9 cellular contexts compared by ENCODE assay signal in the genomic region with DNA sequence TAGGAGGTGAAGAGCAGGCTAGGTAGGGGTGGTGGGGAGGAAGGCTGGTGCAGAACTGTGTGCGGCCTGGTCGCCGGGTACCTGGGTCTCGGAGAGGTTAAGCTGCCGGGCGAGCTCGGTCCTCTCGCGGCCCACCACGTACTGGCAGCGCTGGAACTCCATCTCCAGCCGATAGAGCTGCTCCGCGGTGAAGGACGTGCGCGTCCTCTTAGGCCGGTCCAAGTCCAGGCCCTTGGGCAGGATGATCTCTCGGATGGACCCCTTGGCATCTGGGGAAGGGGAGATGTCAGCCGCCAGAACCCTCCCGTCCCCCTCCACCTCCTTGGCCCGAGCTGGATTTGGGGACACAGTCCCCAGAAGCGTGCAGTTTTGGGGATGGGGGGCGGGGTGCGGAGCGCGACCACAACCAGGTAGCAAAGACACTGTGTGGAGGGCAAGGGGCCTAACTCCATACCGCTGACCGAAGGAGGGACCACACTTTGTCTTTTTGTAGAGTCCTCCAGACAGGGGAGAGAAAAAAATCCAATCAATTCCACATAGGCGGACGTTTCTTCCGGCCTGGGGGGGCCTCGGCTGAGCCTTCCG. TPM values are rescaled to one million over a fixed set of nuclear protein-coding genes. Genes with fewer than 3 reads are reported as not detected.
DNase-seq lines count a peak whose midpoint lies in the region; ATAC-seq and TF ChIP-seq lines count a peak whose summit lies in the region.
"Had no signal": no experiment of that assay in that cellular context is flagged by ENCODE, and none has a peak within 500 bp of the region (broad histone marks: within the 10 kb centered on the region; RNA-seq: fewer than 3 reads in every experiment).

No MANE protein-coding gene starts in this region.

- H3K4me1 ChIP-seq in heart right ventricle: peaks cover 10 to 52% (median 43%) of the 10 kb centered on the region in 9 donors
- H3K4me1 ChIP-seq in naive thymus-derived CD4-positive, alpha-beta T cell (ENCODE audit: control insufficient read depth in 2 of 2, insufficient read depth in 2 of 2, low read length in 2 of 2): peaks cover 0 to 10% of the 10 kb centered on the region in 2 donors
- H3K4me1 ChIP-seq in tibial artery: peaks cover 0 to 60% (median 40%) of the 10 kb centered on the region in 4 donors

- no peak for ATAC-seq in heart right ventricle
- no peak for ATAC-seq in Right ventricle myocardium superior (ENCODE audit: poor library complexity)
- peak; percentile 14 for ATAC-seq in naive thymus-derived CD4-positive, alpha-beta T cell
- no peak for ATAC-seq in natural killer cell treated with Interleukin-12 subunit alpha and Interleukin-12 subunit beta and Interleukin-15 and Interleukin-18, amount 100 ng/mL, for 72 hours

- H3K9me3 ChIP-seq in heart right ventricle: no peaks in the 10 kb centered on the region
- H3K9me3 ChIP-seq in naive thymus-derived CD4-positive, alpha-beta T cell (ENCODE audit: control insufficient read depth in 2 of 3, low read length in 3 of 3): no peaks in the 10 kb centered on the region
- H3K9me3 ChIP-seq in tibial artery: no peaks in the 10 kb centered on the region

- WGBS in heart right ventricle, 2 donors: 16 to 27% methylated on average over 34 of the region's 34 CpGs

- intact Hi-C loops in heart right ventricle (cut with DNase I): no loop called here
- intact Hi-C loops in Right ventricle myocardium superior (cut with DNase I): no loop called here
- intact Hi-C loops in naive thymus-derived CD4-positive, alpha-beta T cell (cut with micrococcal nuclease): no loop called here
- intact Hi-C loops in tibial artery (cut with DNase I; ENCODE audit: low total_unique reads): no loop called here

- no peaks in the 10 kb centered on the region for H3K36me3 ChIP-seq in heart right ventricle
- no peaks in the 10 kb centered on the region for H3K36me3 ChIP-seq in naive thymus-derived CD4-positive, alpha-beta T cell (ENCODE audit: control insufficient read depth in 2 of 3, insufficient read depth in 3 of 3, low read length in 3 of 3)
- no peaks in the 10 kb centered on the region for H3K36me3 ChIP-seq in tibial artery

- H3K4me3 Mint-ChIP-seq in chondrocyte (ENCODE audit: unreplicated experiment): peak overlapping the region; percentile 42
- peak overlapping the region in 6 of 10 donors; percentile 16 to 54 (median 32) for H3K4me3 Mint-ChIP-seq in naive thymus-derived CD4-positive, alpha-beta T cell
- no peak overlapping the region for H3K4me3 Mint-ChIP-seq in natural killer cell treated with Interleukin-12 subunit alpha and Interleukin-12 subunit beta and Interleukin-15 and Interleukin-18, amount 100 ng/mL, for 72 hours

- H3K4me1 Mint-ChIP-seq in chondrocyte (ENCODE audit: low read depth): peaks cover 42% of the 10 kb centered on the region
- peaks cover 9 to 43% (median 37%) of the 10 kb centered on the region in 7 donors for H3K4me1 Mint-ChIP-seq in naive thymus-derived CD4-positive, alpha-beta T cell
- H3K4me1 Mint-ChIP-seq in natural killer cell treated with Interleukin-12 subunit alpha and Interleukin-12 subunit beta and Interleukin-15 and Interleukin-18, amount 100 ng/mL, for 72 hours (ENCODE audit: low read depth in 2 of 2): peaks cover 0 to 14% of the 10 kb centered on the region in 2 donors

- H3K9me3 Mint-ChIP-seq in chondrocyte (ENCODE audit: low read depth): no peaks in the 10 kb centered on the region
- peaks cover 0 to 9% (median 0%) of the 10 kb centered on the region in 11 donors for H3K9me3 Mint-ChIP-seq in naive thymus-derived CD4-positive, alpha-beta T cell
- no peaks in the 10 kb centered on the region for H3K9me3 Mint-ChIP-seq in natural killer cell treated with Interleukin-12 subunit alpha and Interleukin-12 subunit beta and Interleukin-15 and Interleukin-18, amount 100 ng/mL, for 72 hours

- DNase-seq in heart right ventricle: no peak
- DNase-seq in Right ventricle myocardium superior: no peak
- no peak for DNase-seq in chondrocyte (ENCODE audit: low spot score)
- no peak for DNase-seq in naive thymus-derived CD4-positive, alpha-beta T cell
- DNase-seq in tibial artery: peak in 1 of 2 donors; percentile 54
- no peak for DNase-seq in pons (ENCODE audit: low spot score)
- no peak for DNase-seq in epidermal melanocyte (ENCODE audit: insufficient read length, low spot score)
- DNase-seq in natural killer cell treated with Interleukin-12 subunit alpha and Interleukin-12 subunit beta and Interleukin-15 and Interleukin-18, amount 100 ng/mL, for 72 hours (ENCODE audit: low spot score): no peak
- DNase-seq: activated naive CD4-positive, alpha-beta T cell treated with anti-CD3 and anti-CD28 coated beads, Interleukin-2, amount 50 U/mL, for 16 hours had no signal

- H3K27me3 ChIP-seq in heart right ventricle (peaks cover 53 to 99% (median 99%) of the 10 kb centered on the region in 7 donors), tibial artery (peaks cover 0 to 99% of the 10 kb centered on the region in 2 donors)
- H3K27me3 ChIP-seq in naive thymus-derived CD4-positive, alpha-beta T cell (ENCODE audit: control insufficient read depth in 2 of 2, insufficient read depth in 2 of 2, low read length in 2 of 2): peaks cover 0 to 32% of the 10 kb centered on the region in 2 donors

- peaks cover 2% of the 10 kb centered on the region for H3K36me3 Mint-ChIP-seq in chondrocyte (ENCODE audit: low read depth)
- H3K36me3 Mint-ChIP-seq in naive thymus-derived CD4-positive, alpha-beta T cell: peaks cover 0 to 2% (median 0%) of the 10 kb centered on the region in 5 donors
- H3K36me3 Mint-ChIP-seq in natural killer cell treated with Interleukin-12 subunit alpha and Interleukin-12 subunit beta and Interleukin-15 and Interleukin-18, amount 100 ng/mL, for 72 hours: peaks cover under 1% of the 10 kb centered on the region

- H3K27me3 Mint-ChIP-seq in chondrocyte (ENCODE audit: low read depth): peaks cover 62% of the 10 kb centered on the region
- H3K27me3 Mint-ChIP-seq in naive thymus-derived CD4-positive, alpha-beta T cell: peaks cover 66 to 79% (median 71%) of the 10 kb centered on the region in 5 donors
- peaks cover 43 to 58% of the 10 kb centered on the region in 2 donors for H3K27me3 Mint-ChIP-seq in natural killer cell treated with Interleukin-12 subunit alpha and Interleukin-12 subunit beta and Interleukin-15 and Interleukin-18, amount 100 ng/mL, for 72 hours

- no peak overlapping the region for H3K27ac ChIP-seq in heart right ventricle
- H3K27ac ChIP-seq in naive thymus-derived CD4-positive, alpha-beta T cell (ENCODE audit: low read depth, low read length): no peak overlapping the region
- no peak overlapping the region for H3K27ac ChIP-seq in tibial artery

- TF ChIP-seq CTCF in heart right ventricle (IDR thresholded peaks at IDR 0.05): no peak
- no peak for TF ChIP-seq CTCF in chondrocyte (IDR thresholded peaks at IDR 0.05)
- no peak for TF ChIP-seq CTCF in tibial artery (IDR thresholded peaks at IDR 0.05)

- POLR2A ChIA-PET in naive thymus-derived CD4-positive, alpha-beta T cell (lab: Charles Lee): no interaction called here

- H3K4me3 ChIP-seq in heart right ventricle (peak overlapping the region in 7 of 10 donors; percentile 30 to 49 (median 41)), tibial artery (peak overlapping the region; percentile 29 to 48)
- no peak overlapping the region for H3K4me3 ChIP-seq in naive thymus-derived CD4-positive, alpha-beta T cell (ENCODE audit: low read length)

- CTCF ChIA-PET in naive thymus-derived CD4-positive, alpha-beta T cell (lab: Charles Lee): no interaction called here

- no peak overlapping the region for H3K27ac Mint-ChIP-seq in chondrocyte (ENCODE audit: unreplicated experiment)
- peak overlapping the region in 1 of 9 donors; percentile 71 for H3K27ac Mint-ChIP-seq in naive thymus-derived CD4-positive, alpha-beta T cell
- no peak overlapping the region for H3K27ac Mint-ChIP-seq in natural killer cell treated with Interleukin-12 subunit alpha and Interleukin-12 subunit beta and Interleukin-15 and Interleukin-18, amount 100 ng/mL, for 72 hours

RNA-seq across cellular contexts. Expression of gene VAX1, which starts 1.6 kb away (rescaled TPM):
- total RNA-seq in heart right ventricle (not detected), Right ventricle myocardium superior (not detected), chondrocyte (5.2 TPM in 1 of 3 replicates, not detected in the others)
- polyA plus RNA-seq in heart right ventricle: not detected
- not detected for total RNA-seq in naive thymus-derived CD4-positive, alpha-beta T cell
- not detected for polyA plus RNA-seq in naive thymus-derived CD4-positive, alpha-beta T cell
- not detected for total RNA-seq in natural killer cell treated with Interleukin-12 subunit alpha and Interleukin-12 subunit beta and Interleukin-15 and Interleukin-18, amount 100 ng/mL, for 72 hours
